ENCODE assay signal across 8 cellular contexts in genomic region chr11:65887723-65888162, GRCh38. TPM values are rescaled to one million over a fixed set of nuclear protein-coding genes. Genes with fewer than 3 reads are reported as not detected.
A peak's percentile ranks its signal among the peaks of the same experiment; 100 is the strongest.
DNase-seq lines count a peak whose midpoint lies in the region; ATAC-seq and TF ChIP-seq lines count a peak whose summit lies in the region.

No MANE protein-coding gene starts in this region.

- no peaks in the 10 kb centered on the region for H3K9me3 Mint-ChIP-seq in naive thymus-derived CD8-positive, alpha-beta T cell

- H3K9ac ChIP-seq in NT2/D1 (ENCODE audit: insufficient read length, low read depth) (peak overlapping the region; percentile 80), colonic mucosa (ENCODE audit: low read depth in 2 of 2, low read length in 2 of 2) (peak overlapping the region; percentile 75 to 91)

- DNase-seq in GM12864 (ENCODE audit: low read depth): no peak
- no peak for DNase-seq in NT2/D1 (ENCODE audit: low read depth, low spot score)
- no peak for DNase-seq in colonic mucosa
- DNase-seq in naive thymus-derived CD8-positive, alpha-beta T cell: peak in 2 of 10 donors; percentile 9 to 22
- no peak for DNase-seq in Kasumi-1 (lab: John Stamatoyannopoulos, UW)
- no peak for DNase-seq in NCI-H1048 (lab: John Stamatoyannopoulos, UW)
- no peak for DNase-seq in hippocampal formation (lab: John Stamatoyannopoulos, UW)

- intact Hi-C loops in colonic mucosa (cut with DNase I): loop anchor here (5.0 kb wide), 1 partner anchor 100 kb away; no protein-coding TSS in a partner anchor

- peaks cover 20% of the 10 kb centered on the region; the same call in 1 of the 2 replicates for H3K9me3 ChIP-seq in NT2/D1 (ENCODE audit: insufficient read depth, low read length)
- H3K9me3 ChIP-seq in colonic mucosa: no peaks in the 10 kb centered on the region

- no peak for ATAC-seq in naive thymus-derived CD8-positive, alpha-beta T cell
- ATAC-seq in GM21786 (IDR thresholded peaks at IDR 0.05; ENCODE audit: unreplicated experiment): no peak

- H3K36me3 ChIP-seq in NT2/D1 (ENCODE audit: insufficient read depth, insufficient read length, low read length) (peaks cover 60% of the 10 kb centered on the region), colonic mucosa (peaks cover 7% of the 10 kb centered on the region)

- peaks cover 37 to 74% (median 67%) of the 10 kb centered on the region in 4 donors for H3K4me1 Mint-ChIP-seq in naive thymus-derived CD8-positive, alpha-beta T cell

- H3K27me3 ChIP-seq in NT2/D1 (ENCODE audit: insufficient read depth, insufficient read length): peaks cover 14% of the 10 kb centered on the region
- H3K27me3 ChIP-seq in colonic mucosa: no peaks in the 10 kb centered on the region

- peaks cover 0 to 28% (median 0%) of the 10 kb centered on the region in 3 donors for H3K36me3 Mint-ChIP-seq in naive thymus-derived CD8-positive, alpha-beta T cell

- TF ChIP-seq CTCF in GM12864 (IDR thresholded peaks at IDR 0.05; ENCODE audit: low read depth, low read length, missing control alignments) (no peak), colonic mucosa (IDR thresholded peaks at IDR 0.05) (no peak)

- POLR2A ChIA-PET in naive thymus-derived CD8-positive, alpha-beta T cell (lab: Charles Lee): interaction anchor here (0.7 to 16.8 kb wide), 21 partner anchors 13 to 1016 kb away, joined by 3 to 405 read pairs (median 5); partner anchors contain the start of genes BANF1, C11orf68, CFL1 and CTSW

- H3K4me3 ChIP-seq in GM12864 (ENCODE audit: low read depth, low read length): peak overlapping the region; percentile 63
- peak overlapping the region; percentile 48 for H3K4me3 ChIP-seq in NT2/D1 (ENCODE audit: insufficient read length, low read depth)
- peak overlapping the region; percentile 76 for H3K4me3 ChIP-seq in colonic mucosa

- peak overlapping the region; percentile 94 to 100 (median 99) for H3K27ac Mint-ChIP-seq in naive thymus-derived CD8-positive, alpha-beta T cell

- peak overlapping the region; percentile 93 for H3K27ac ChIP-seq in colonic mucosa

- H3K4me3 Mint-ChIP-seq in naive thymus-derived CD8-positive, alpha-beta T cell: peak overlapping the region; percentile 87 to 96 (median 90)

- H3K4me1 ChIP-seq in NT2/D1 (ENCODE audit: insufficient read depth, insufficient read length) (peaks cover 14% of the 10 kb centered on the region), colonic mucosa (peaks cover 5% of the 10 kb centered on the region)

- H3K27me3 Mint-ChIP-seq in naive thymus-derived CD8-positive, alpha-beta T cell: no peaks in the 10 kb centered on the region

RNA-seq across cellular contexts. Expression of gene FIBP, which starts 0.5 kb away (rescaled TPM):
- 10 to 100 TPM; 41.9 to 53.5 TPM for total RNA-seq in colonic mucosa
- 10 to 100 TPM; 33.0 to 35.6 TPM for total RNA-seq in naive thymus-derived CD8-positive, alpha-beta T cell
- 10 to 100 TPM; 74.9 to 97.6 (median 86.0) TPM for polyA plus RNA-seq in naive thymus-derived CD8-positive, alpha-beta T cell

RNA-seq across cellular contexts. Expression of gene CCDC85B, which starts 2.7 kb away (rescaled TPM):
- 10 to 100 TPM; 11.2 to 16.3 TPM for total RNA-seq in colonic mucosa
- 10 to 100 TPM; 25.8 to 29.5 TPM for total RNA-seq in naive thymus-derived CD8-positive, alpha-beta T cell
- 10 to 100 TPM; 77.2 to 83.6 (median 83.0) TPM for polyA plus RNA-seq in naive thymus-derived CD8-positive, alpha-beta T cell

RNA-seq across cellular contexts. Expression of gene CTSW, which starts 8.1 kb away (rescaled TPM):
- 1 to 10 TPM; 1.2 TPM for total RNA-seq in colonic mucosa
- 10 to 100 TPM; 52.1 to 52.6 TPM for total RNA-seq in naive thymus-derived CD8-positive, alpha-beta T cell
- polyA plus RNA-seq in naive thymus-derived CD8-positive, alpha-beta T cell: 100 to 1,000 TPM; 255 to 495 (median 475) TPM

RNA-seq across cellular contexts. Expression of gene FOSL1, which starts 12.4 kb away (rescaled TPM):
- total RNA-seq in colonic mucosa: 1 to 10 TPM in 1 of 2 donors, under 1 TPM in 1; 0.84 to 4.2 TPM
- total RNA-seq in naive thymus-derived CD8-positive, alpha-beta T cell: not detected
- under 1 TPM in 2 of 3 donors, not detected in 1; 0.17 to 0.22 TPM for polyA plus RNA-seq in naive thymus-derived CD8-positive, alpha-beta T cell

RNA-seq across cellular contexts. Expression of gene EFEMP2, which starts 15.1 kb away (rescaled TPM):
- total RNA-seq in colonic mucosa: 10 to 100 TPM in 1 of 2 donors, 1 to 10 TPM in 1; 9.6 to 22.5 TPM
- total RNA-seq in naive thymus-derived CD8-positive, alpha-beta T cell: 10 to 100 TPM; 15.2 to 16.9 TPM
- 1 to 10 TPM in 2 of 3 donors, not detected in 1; 1.8 to 2.5 TPM for polyA plus RNA-seq in naive thymus-derived CD8-positive, alpha-beta T cell

Comparison
In these comparisons a context has a peak if more than half of its experiments do, and no peak if none do; other contexts are left out.
1. RNA of gene CTSW, which starts 8.1 kb away (total RNA-seq): 52.1 to 52.6 TPM in naive thymus-derived CD8-positive, alpha-beta T cell; 1.2 TPM in colonic mucosa; every median in the first group is over 10 times any median in the second.
2. Peak in every context shown above with its lines, with median percentiles within 50 percentile points of each other: H3K4me3 ChIP-seq.